ENCODE assay signal across 1 cellular context in the genomic region with DNA sequence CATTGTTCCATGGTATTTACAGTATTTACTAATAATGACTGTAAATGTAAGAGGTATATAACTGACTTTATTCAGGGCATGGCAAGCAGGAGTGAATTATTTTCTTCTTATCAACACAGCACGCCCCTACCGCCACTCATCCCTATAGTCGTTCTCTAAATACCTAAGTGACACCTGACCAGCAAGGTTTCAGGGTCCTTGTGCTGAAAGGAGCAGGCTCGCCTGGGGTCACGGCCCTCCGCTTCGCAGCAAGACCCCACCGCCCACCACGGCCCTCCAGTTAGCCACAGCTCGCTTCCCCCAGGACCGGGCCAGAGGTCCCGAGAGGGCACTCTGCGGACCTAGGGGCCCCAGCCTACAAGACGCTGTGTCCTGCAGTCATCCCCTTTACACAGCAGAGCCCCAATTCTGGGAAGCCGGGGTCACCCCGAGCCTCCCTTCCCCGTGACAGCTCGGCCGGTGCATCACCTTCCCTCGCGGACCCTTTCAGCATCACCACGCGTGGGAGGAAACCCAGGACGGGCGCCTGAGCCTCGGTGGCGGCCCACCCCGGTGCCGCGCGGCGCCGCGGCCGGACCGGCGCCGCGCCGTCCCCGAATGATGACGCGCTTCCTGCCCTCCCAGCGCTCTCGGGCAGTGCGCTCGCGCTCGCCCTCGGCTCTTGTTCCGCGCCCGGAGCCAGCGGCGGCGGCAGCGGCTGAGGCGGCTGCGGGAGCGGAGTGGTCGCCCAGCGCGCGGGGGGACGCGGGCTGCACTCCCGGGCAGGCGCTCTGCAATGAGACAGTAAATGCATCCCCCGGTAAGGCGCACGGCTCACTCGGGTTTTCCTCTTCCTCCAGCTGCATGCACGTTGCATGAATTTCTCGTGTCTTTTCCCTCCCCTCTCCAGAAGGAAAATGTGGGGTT.
A peak's percentile ranks its signal among the peaks of the same experiment; 100 is the strongest.
TF ChIP-seq lines count a peak whose summit lies in the region.

A gene (plus strand): TSS at position 664 of the 906 bp plus-strand sequence.

TF ChIP-seq in WTC11, 78 proteins besides CTCF, POLR2A, EP300 and RAD21 (continued from another document):
- TF ChIP-seq, protein P1, sequence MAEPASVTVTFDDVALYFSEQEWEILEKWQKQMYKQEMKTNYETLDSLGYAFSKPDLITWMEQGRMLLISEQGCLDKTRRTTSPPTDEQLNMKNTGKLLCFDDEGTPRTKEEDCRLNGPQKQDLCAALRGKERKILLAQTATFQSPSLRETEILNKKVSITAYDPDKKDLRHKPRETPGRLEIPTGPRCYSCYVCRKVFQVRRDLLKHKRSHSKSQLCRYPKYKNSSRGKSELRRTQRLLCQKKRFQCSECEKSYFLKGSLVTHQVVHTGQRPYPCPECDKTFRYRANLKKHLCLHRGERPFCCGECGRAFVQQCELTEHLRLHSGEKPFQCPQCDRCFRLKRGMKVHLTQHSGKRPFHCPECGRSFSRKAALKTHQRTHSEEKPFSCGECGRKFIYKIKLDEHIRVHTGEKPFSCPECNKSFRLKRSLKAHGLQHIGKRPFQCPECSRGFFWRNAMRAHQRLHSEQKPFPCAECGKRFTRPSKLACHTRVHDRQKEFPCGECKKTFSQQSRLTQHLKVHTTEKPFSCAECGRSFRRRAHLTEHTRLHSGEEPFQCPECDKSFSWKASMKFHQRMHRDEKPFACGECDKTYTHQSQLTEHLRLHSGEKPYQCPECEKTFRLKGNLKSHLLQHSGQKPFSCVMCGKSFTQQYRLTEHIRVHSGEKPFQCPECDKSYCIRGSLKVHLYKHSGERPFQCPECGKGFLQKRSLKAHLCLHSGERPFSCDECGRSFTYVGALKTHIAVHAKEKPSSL (CRISPR knock-in tag; conservative IDR thresholded peaks at IDR 0.05): no peak
- peak; percentile 89; the same call in 1 of the 2 replicates for TF ChIP-seq CBFB (CRISPR knock-in tag; IDR thresholded peaks at IDR 0.05; ENCODE audit: low read depth)
- TF ChIP-seq ZNF219 (CRISPR knock-in tag; IDR thresholded peaks at IDR 0.05; ENCODE audit: borderline replicate concordance): no peak
- 0 out of 2 replicates have a peak, but pooled peaks have one; percentile 21 for TF ChIP-seq KAT7 (CRISPR knock-in tag; IDR thresholded peaks at IDR 0.05; ENCODE audit: borderline replicate concordance)
- TF ChIP-seq HMGA2 (CRISPR knock-in tag; IDR thresholded peaks at IDR 0.05): no peak
- 0 out of 2 replicates have a peak, but pooled peaks have one; percentile 44 for TF ChIP-seq ZNF232 (CRISPR knock-in tag; IDR thresholded peaks at IDR 0.05)
- TF ChIP-seq, protein P2, sequence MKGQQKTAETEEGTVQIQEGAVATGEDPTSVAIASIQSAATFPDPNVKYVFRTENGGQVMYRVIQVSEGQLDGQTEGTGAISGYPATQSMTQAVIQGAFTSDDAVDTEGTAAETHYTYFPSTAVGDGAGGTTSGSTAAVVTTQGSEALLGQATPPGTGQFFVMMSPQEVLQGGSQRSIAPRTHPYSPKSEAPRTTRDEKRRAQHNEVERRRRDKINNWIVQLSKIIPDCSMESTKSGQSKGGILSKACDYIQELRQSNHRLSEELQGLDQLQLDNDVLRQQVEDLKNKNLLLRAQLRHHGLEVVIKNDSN (CRISPR knock-in tag; IDR thresholded peaks at IDR 0.05): no peak
- TF ChIP-seq, protein P3, sequence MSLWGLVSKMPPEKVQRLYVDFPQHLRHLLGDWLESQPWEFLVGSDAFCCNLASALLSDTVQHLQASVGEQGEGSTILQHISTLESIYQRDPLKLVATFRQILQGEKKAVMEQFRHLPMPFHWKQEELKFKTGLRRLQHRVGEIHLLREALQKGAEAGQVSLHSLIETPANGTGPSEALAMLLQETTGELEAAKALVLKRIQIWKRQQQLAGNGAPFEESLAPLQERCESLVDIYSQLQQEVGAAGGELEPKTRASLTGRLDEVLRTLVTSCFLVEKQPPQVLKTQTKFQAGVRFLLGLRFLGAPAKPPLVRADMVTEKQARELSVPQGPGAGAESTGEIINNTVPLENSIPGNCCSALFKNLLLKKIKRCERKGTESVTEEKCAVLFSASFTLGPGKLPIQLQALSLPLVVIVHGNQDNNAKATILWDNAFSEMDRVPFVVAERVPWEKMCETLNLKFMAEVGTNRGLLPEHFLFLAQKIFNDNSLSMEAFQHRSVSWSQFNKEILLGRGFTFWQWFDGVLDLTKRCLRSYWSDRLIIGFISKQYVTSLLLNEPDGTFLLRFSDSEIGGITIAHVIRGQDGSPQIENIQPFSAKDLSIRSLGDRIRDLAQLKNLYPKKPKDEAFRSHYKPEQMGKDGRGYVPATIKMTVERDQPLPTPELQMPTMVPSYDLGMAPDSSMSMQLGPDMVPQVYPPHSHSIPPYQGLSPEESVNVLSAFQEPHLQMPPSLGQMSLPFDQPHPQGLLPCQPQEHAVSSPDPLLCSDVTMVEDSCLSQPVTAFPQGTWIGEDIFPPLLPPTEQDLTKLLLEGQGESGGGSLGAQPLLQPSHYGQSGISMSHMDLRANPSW (CRISPR knock-in tag; conservative IDR thresholded peaks at IDR 0.05; ENCODE audit: low read depth): no peak
- TF ChIP-seq, protein P4, sequence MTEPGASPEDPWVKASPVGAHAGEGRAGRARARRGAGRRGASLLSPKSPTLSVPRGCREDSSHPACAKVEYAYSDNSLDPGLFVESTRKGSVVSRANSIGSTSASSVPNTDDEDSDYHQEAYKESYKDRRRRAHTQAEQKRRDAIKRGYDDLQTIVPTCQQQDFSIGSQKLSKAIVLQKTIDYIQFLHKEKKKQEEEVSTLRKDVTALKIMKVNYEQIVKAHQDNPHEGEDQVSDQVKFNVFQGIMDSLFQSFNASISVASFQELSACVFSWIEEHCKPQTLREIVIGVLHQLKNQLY (CRISPR knock-in tag; IDR thresholded peaks at IDR 0.05): no peak
- TF ChIP-seq, protein P5, sequence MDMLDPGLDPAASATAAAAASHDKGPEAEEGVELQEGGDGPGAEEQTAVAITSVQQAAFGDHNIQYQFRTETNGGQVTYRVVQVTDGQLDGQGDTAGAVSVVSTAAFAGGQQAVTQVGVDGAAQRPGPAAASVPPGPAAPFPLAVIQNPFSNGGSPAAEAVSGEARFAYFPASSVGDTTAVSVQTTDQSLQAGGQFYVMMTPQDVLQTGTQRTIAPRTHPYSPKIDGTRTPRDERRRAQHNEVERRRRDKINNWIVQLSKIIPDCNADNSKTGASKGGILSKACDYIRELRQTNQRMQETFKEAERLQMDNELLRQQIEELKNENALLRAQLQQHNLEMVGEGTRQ (CRISPR knock-in tag; IDR thresholded peaks at IDR 0.05): no peak; the same call in 1 of the 2 replicates
- TF ChIP-seq CREM (CRISPR knock-in tag; IDR thresholded peaks at IDR 0.05): peak; percentile 97
- TF ChIP-seq, protein P6, sequence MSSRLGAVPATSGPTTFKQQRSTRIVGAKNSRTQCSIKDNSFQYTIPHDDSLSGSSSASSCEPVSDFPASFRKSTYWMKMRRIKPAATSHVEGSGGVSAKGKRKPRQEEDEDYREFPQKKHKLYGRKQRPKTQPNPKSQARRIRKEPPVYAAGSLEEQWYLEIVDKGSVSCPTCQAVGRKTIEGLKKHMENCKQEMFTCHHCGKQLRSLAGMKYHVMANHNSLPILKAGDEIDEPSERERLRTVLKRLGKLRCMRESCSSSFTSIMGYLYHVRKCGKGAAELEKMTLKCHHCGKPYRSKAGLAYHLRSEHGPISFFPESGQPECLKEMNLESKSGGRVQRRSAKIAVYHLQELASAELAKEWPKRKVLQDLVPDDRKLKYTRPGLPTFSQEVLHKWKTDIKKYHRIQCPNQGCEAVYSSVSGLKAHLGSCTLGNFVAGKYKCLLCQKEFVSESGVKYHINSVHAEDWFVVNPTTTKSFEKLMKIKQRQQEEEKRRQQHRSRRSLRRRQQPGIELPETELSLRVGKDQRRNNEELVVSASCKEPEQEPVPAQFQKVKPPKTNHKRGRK (CRISPR knock-in tag; IDR thresholded peaks at IDR 0.05; ENCODE audit: borderline replicate concordance): no peak
- TF ChIP-seq, protein P7, sequence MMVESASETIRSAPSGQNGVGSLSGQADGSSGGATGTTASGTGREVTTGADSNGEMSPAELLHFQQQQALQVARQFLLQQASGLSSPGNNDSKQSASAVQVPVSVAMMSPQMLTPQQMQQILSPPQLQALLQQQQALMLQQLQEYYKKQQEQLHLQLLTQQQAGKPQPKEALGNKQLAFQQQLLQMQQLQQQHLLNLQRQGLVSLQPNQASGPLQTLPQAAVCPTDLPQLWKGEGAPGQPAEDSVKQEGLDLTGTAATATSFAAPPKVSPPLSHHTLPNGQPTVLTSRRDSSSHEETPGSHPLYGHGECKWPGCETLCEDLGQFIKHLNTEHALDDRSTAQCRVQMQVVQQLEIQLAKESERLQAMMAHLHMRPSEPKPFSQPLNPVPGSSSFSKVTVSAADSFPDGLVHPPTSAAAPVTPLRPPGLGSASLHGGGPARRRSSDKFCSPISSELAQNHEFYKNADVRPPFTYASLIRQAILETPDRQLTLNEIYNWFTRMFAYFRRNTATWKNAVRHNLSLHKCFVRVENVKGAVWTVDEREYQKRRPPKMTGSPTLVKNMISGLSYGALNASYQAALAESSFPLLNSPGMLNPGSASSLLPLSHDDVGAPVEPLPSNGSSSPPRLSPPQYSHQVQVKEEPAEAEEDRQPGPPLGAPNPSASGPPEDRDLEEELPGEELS (CRISPR knock-in tag; IDR thresholded peaks at IDR 0.05): no peak
- 0 out of 2 replicates have a peak, but pooled peaks have one; percentile 50 for TF ChIP-seq ESRRA (CRISPR knock-in tag; IDR thresholded peaks at IDR 0.05; ENCODE audit: borderline replicate concordance)
- no peak for TF ChIP-seq IRF2 (CRISPR knock-in tag; IDR thresholded peaks at IDR 0.05; ENCODE audit: borderline replicate concordance, low read depth)
- TF ChIP-seq NFYB (CRISPR knock-in tag; conservative IDR thresholded peaks at IDR 0.05; ENCODE audit: low read depth): no peak
TF ChIP-seq in WTC11: peak in this region for 12.
